Comparison of ENCODE assay signal across 14 cellular contexts in genomic region chr4:122658377-122658776, GRCh38. TPM values are rescaled to one million over a fixed set of nuclear protein-coding genes. Genes with fewer than 3 reads are reported as not detected.
"Had no signal": no experiment of that assay in that cellular context is flagged by ENCODE, and none has a peak within 500 bp of the region (broad histone marks: within the 10 kb centered on the region; RNA-seq: fewer than 3 reads in every experiment).

No MANE protein-coding gene starts in this region.

- H3K9me3 ChIP-seq: pancreas had no signal

- DNase-seq: activated gamma-delta T cell treated with Interleukin-2 at 50 U/mL for 16 hours; dermis blood vessel endothelial cell; endodermal cell; erythroblast; kidney; left ventricle myocardium inferior; pancreas; stimulated activated CD4-positive, alpha-beta T cell treated with anti-CD3 and anti-CD28 coated beads, Interleukin-2, amount 100 ng/mL, for 48 hours; stomach; T-helper 9 cell had no signal

- H3K36me3 Mint-ChIP-seq: memory B cell had no signal

- ATAC-seq: pancreas had no signal

- H2AFZ ChIP-seq: hepatocyte had no signal

- H3K27ac ChIP-seq: hepatocyte, left ventricle myocardium inferior, pancreas, stomach had no signal

- H3K27ac Mint-ChIP-seq: endodermal cell, memory B cell had no signal

- H3K79me2 ChIP-seq: hepatocyte had no signal

- H3K4me3 ChIP-seq: hepatocyte, left ventricle myocardium inferior, pancreas, stomach had no signal

- H3K4me1 ChIP-seq: left ventricle myocardium inferior, pancreas, stomach had no signal

- H3K4me1 Mint-ChIP-seq: memory B cell had no signal

- H3K4me3 Mint-ChIP-seq: endodermal cell, memory B cell, neural crest cell had no signal

- H3K4me2 ChIP-seq: hepatocyte had no signal

- H3K36me3 ChIP-seq: left ventricle myocardium inferior, pancreas, stomach had no signal

- H3K27me3 ChIP-seq: hepatocyte, pancreas, stomach had no signal

- H3K9me3 Mint-ChIP-seq: endodermal cell had no signal

RNA-seq across cellular contexts. Expression of gene IL21, which starts 37.5 kb away (rescaled TPM):
- total RNA-seq: cerebellum, dermis blood vessel endothelial cell, endodermal cell, hepatocyte, kidney, left ventricle myocardium inferior, neural crest cell, pancreas, stomach had no signal
- polyA plus RNA-seq: hepatocyte, pancreas, stomach had no signal
